Comparison of ENCODE assay signal across 13 cellular contexts in genomic region chr11:117201516-117201866, GRCh38. TPM values are rescaled to one million over a fixed set of nuclear protein-coding genes. Genes with fewer than 3 reads are reported as not detected.
DNase-seq lines count a peak whose midpoint lies in the region; ATAC-seq and TF ChIP-seq lines count a peak whose summit lies in the region.
"Had no signal": no experiment of that assay in that cellular context is flagged by ENCODE, and none has a peak within 500 bp of the region (broad histone marks: within the 10 kb centered on the region; RNA-seq: fewer than 3 reads in every experiment).

No MANE protein-coding gene starts in this region.

- no peak for TF ChIP-seq POLR2A in gastrocnemius medialis (IDR thresholded peaks at IDR 0.05)

- in situ Hi-C loops in gastrocnemius medialis (cut with MboI; ENCODE audit: low sequenced_read_pairs in 4 of 4) = no loop called here

- no peak for TF ChIP-seq CTCF in AG10803 (conservative IDR thresholded peaks at IDR 0.05; ENCODE audit: low read length)
- TF ChIP-seq CTCF in ascending aorta (IDR thresholded peaks at IDR 0.05) = no peak
- TF ChIP-seq CTCF in hepatocyte (IDR thresholded peaks at IDR 0.05; ENCODE audit: poor library complexity) = no peak
- TF ChIP-seq CTCF in gastrocnemius medialis (IDR thresholded peaks at IDR 0.05 in 4 of 5, conservative IDR thresholded peaks at IDR 0.05 in 1 of 5) = no peak

- no peaks in the 10 kb centered on the region for H4K20me1 ChIP-seq in hepatocyte (ENCODE audit: insufficient read depth, poor library complexity, severe bottlenecking)

- H3K36me3 ChIP-seq in ascending aorta = peaks cover 50 to 67% of the 10 kb centered on the region in 2 donors
- H3K36me3 ChIP-seq in hepatocyte (replicated peaks; ENCODE audit: insufficient read depth, low read depth) = no peaks in the 10 kb centered on the region
- peaks cover 0 to 19% of the 10 kb centered on the region in 2 donors for H3K36me3 ChIP-seq in gastrocnemius medialis

- H3K9me3 ChIP-seq in ascending aorta (no peaks in the 10 kb centered on the region), hepatocyte (ENCODE audit: low read depth) (no peaks in the 10 kb centered on the region), gastrocnemius medialis (no peaks in the 10 kb centered on the region)

- WGBS in hepatocyte (ENCODE audit: low lambda C conversion rate, missing lambda C conversion rate) = 82% methylated on average over 9 of the region's 9 CpGs

- no peak overlapping the region for H2AFZ ChIP-seq in hepatocyte

- H3K27ac ChIP-seq in ascending aorta (peak overlapping the region; percentile 96 to 98), hepatocyte (no peak overlapping the region), gastrocnemius medialis (peak overlapping the region; percentile 74 to 78 (median 76))

- no peaks in the 10 kb centered on the region for H3K79me2 ChIP-seq in hepatocyte

- ATAC-seq in gastrocnemius medialis (peak in 1 of 2 donors; percentile 17), GM18909 (IDR thresholded peaks at IDR 0.05; ENCODE audit: poor library complexity, unreplicated experiment) (no peak), HG02852 (IDR thresholded peaks at IDR 0.05; ENCODE audit: unreplicated experiment) (no peak), HG03457 (IDR thresholded peaks at IDR 0.05; ENCODE audit: unreplicated experiment) (no peak), GM19023 (IDR thresholded peaks at IDR 0.05; ENCODE audit: unreplicated experiment) (no peak)

- DNase-seq in AG10803 (ENCODE audit: low read depth) (no peak), ascending aorta (ENCODE audit: low spot score in 2 of 2) (no peak), hepatocyte (ENCODE audit: low spot score) (no peak), gastrocnemius medialis (no peak)
- DNase-seq: C1 segment of cervical spinal cord; effector memory CD4-positive, alpha-beta T cell; MV-4-11; NCI-H510A; SHP77 had no signal

- intact Hi-C loops in ascending aorta (cut with DNase I) (no loop called here), gastrocnemius medialis (cut with DNase I; ENCODE audit: low total_unique reads) (no loop called here)

- peak overlapping the region; percentile 88 for H3K4me3 ChIP-seq in AG10803 (ENCODE audit: low read length)
- peak overlapping the region; percentile 68 to 97 for H3K4me3 ChIP-seq in ascending aorta
- no peak overlapping the region for H3K4me3 ChIP-seq in hepatocyte
- H3K4me3 ChIP-seq in gastrocnemius medialis = peak overlapping the region; percentile 40 to 57 (median 44)

- H3K9me2 ChIP-seq in hepatocyte (replicated peaks; ENCODE audit: insufficient read depth) = no peaks in the 10 kb centered on the region

- H3K27me3 ChIP-seq in ascending aorta = no peaks in the 10 kb centered on the region
- H3K27me3 ChIP-seq in hepatocyte = no peaks in the 10 kb centered on the region
- no peaks in the 10 kb centered on the region for H3K27me3 ChIP-seq in gastrocnemius medialis

- H3K4me1 ChIP-seq in ascending aorta = peaks cover 16 to 18% of the 10 kb centered on the region in 2 donors
- peaks cover 18% of the 10 kb centered on the region for H3K4me1 ChIP-seq in hepatocyte (ENCODE audit: insufficient read depth)
- peaks cover 25% of the 10 kb centered on the region in 2 donors for H3K4me1 ChIP-seq in gastrocnemius medialis

- H3K4me2 ChIP-seq in hepatocyte = peak overlapping the region; percentile 11

RNA-seq across cellular contexts. Expression of gene TAGLN, which starts 2.3 kb away (rescaled TPM):
- total RNA-seq in ascending aorta (6,542 TPM), hepatocyte (126 and 150 TPM in 2 replicates), gastrocnemius medialis (100 to 1,000 TPM in 3 of 4 donors, 10 to 100 TPM in 1; 27.4 to 191 (median 124) TPM)
- 94.0 and 113 TPM in 2 replicates for polyA plus RNA-seq in hepatocyte

RNA-seq across cellular contexts. Expression of gene SIDT2, which starts 22.9 kb away (rescaled TPM):
- total RNA-seq in ascending aorta (45.4 TPM), hepatocyte (27.1 and 32.0 TPM in 2 replicates), gastrocnemius medialis (10 to 100 TPM; 14.3 to 33.9 (median 17.7) TPM)
- polyA plus RNA-seq in hepatocyte = 16.7 and 19.9 TPM in 2 replicates

RNA-seq across cellular contexts. Expression of gene PCSK7, which starts 30.4 kb away (rescaled TPM):
- total RNA-seq in ascending aorta (112 TPM), hepatocyte (21.9 and 25.9 TPM in 2 replicates), gastrocnemius medialis (10 to 100 TPM; 14.5 to 19.9 (median 16.4) TPM)
- 33.0 and 33.2 TPM in 2 replicates for polyA plus RNA-seq in hepatocyte

RNA-seq across cellular contexts. Expression of gene RNF214, which starts 31.0 kb away (rescaled TPM):
- total RNA-seq in ascending aorta (0.53 TPM), hepatocyte (11.1 and 12.5 TPM in 2 replicates), gastrocnemius medialis (10 to 100 TPM; 17.1 to 22.7 (median 19.9) TPM)
- polyA plus RNA-seq in hepatocyte = 26.2 and 27.0 TPM in 2 replicates

RNA-seq across cellular contexts. Expression of gene PAFAH1B2, which starts 57.4 kb away (rescaled TPM):
- 60.7 TPM for total RNA-seq in ascending aorta
- total RNA-seq in hepatocyte = 93.3 and 103 TPM in 2 replicates
- polyA plus RNA-seq in hepatocyte = 30.8 and 31.0 TPM in 2 replicates
- total RNA-seq in gastrocnemius medialis = 10 to 100 TPM; 25.8 to 52.3 (median 35.2) TPM

Comparison
In these comparisons a context has a peak if more than half of its experiments do, and no peak if none do; other contexts are left out.
1. RNA of gene TAGLN, which starts 2.3 kb away (total RNA-seq): 6,542 TPM in ascending aorta (single experiment); 126 to 150 TPM in hepatocyte and 27.4 to 191 TPM in gastrocnemius medialis; every median in the first group is over 10 times any median in the second.